In the genomic region with DNA sequence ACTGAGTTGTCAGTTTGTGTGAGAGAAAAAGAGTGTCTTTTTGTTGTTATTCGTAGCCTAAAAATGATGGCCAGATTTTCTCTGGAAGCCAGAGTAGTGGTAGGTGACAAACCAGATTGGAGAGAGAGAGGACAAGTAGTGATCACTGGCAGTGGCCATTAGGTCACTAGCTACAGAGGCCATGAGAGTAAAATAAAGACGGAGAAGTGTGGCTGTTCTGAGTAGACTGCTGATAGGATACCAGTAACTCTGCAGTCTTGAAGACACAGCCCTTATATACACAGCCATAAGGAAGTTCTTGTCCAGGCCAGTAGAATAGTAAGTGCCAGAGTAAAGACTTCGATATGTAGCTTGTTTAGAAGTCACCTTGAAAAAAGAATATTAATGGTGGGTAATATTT, we compare ENCODE assay signal across 23 cellular contexts. TPM values are rescaled to one million over a fixed set of nuclear protein-coding genes. Genes with fewer than 3 reads are reported as not detected.
DNase-seq lines count a peak whose midpoint lies in the region; ATAC-seq, FAIRE-seq and TF ChIP-seq lines count a peak whose summit lies in the region.
"Had no signal": no experiment of that assay in that cellular context is flagged by ENCODE, and none has a peak within 500 bp of the region (broad histone marks: within the 10 kb centered on the region; RNA-seq: fewer than 3 reads in every experiment).

No MANE protein-coding gene starts in this region.

- no peak overlapping the region for H2BK15ac ChIP-seq in mesenchymal stem cell (ENCODE audit: low read depth, poor library complexity, severe bottlenecking)

- WGBS in mesenchymal stem cell = 100% methylated on average over 3 of the region's 3 CpGs

- H3K27me3 ChIP-seq in left ventricle myocardium inferior (ENCODE audit: low read depth) = no peaks in the 10 kb centered on the region
- H3K27me3 ChIP-seq in mesenchymal stem cell (ENCODE audit: control insufficient read depth in 1 of 2, insufficient read depth in 1 of 2, low read length in 2 of 2) = no peaks in the 10 kb centered on the region
- H3K27me3 ChIP-seq in brain microvascular endothelial cell (replicated peaks) = no peaks in the 10 kb centered on the region
- H3K27me3 ChIP-seq in neural progenitor cell = no peaks in the 10 kb centered on the region
- H3K27me3 ChIP-seq: BE2C had no signal

- no peaks in the 10 kb centered on the region for H3K27me3 Mint-ChIP-seq in WTC11 (ENCODE audit: low read depth)
- H3K27me3 Mint-ChIP-seq in neural progenitor cell (ENCODE audit: insufficient read depth, low read depth) = peaks cover 2% of the 10 kb centered on the region
- H3K27me3 Mint-ChIP-seq: CD4-positive, CD25-positive, alpha-beta regulatory T cell; CD8-positive, alpha-beta memory T cell had no signal

- H3K9ac ChIP-seq in mesenchymal stem cell (ENCODE audit: low read length) = no peak overlapping the region
- H3K9ac ChIP-seq in neural progenitor cell = no peak overlapping the region

- H3K4me3 ChIP-seq in left ventricle myocardium inferior (no peak overlapping the region), mesenchymal stem cell (ENCODE audit: insufficient read depth in 1 of 2, low read depth in 1 of 2, low read length in 2 of 2) (no peak overlapping the region), brain microvascular endothelial cell (ENCODE audit: low read depth, low read length) (no peak overlapping the region), neural progenitor cell (no peak overlapping the region)
- H3K4me3 ChIP-seq: GM12878 had no signal

- H3K23ac ChIP-seq in mesenchymal stem cell (ENCODE audit: low read length in 2 of 2) = no peak overlapping the region

- H3K4ac ChIP-seq in mesenchymal stem cell (ENCODE audit: low read depth in 1 of 2, low read length in 2 of 2) = no peak overlapping the region

- H3K9me3 Mint-ChIP-seq in WTC11 = no peaks in the 10 kb centered on the region
- no peaks in the 10 kb centered on the region for H3K9me3 Mint-ChIP-seq in neural progenitor cell
- H3K9me3 Mint-ChIP-seq: CD4-positive, CD25-positive, alpha-beta regulatory T cell; CD8-positive, alpha-beta memory T cell; HFFc6 had no signal

- no peak overlapping the region for H2BK5ac ChIP-seq in mesenchymal stem cell (ENCODE audit: low read depth, low read length, poor library complexity, severe bottlenecking)

- peaks cover 11% of the 10 kb centered on the region for H3K36me3 ChIP-seq in left ventricle myocardium inferior
- H3K36me3 ChIP-seq in mesenchymal stem cell (ENCODE audit: control insufficient read depth in 1 of 2, insufficient read depth in 2 of 2, low read depth in 1 of 2, low read length in 2 of 2) = peaks cover 6 to 12% of the 10 kb centered on the region in 2 experiments
- H3K36me3 ChIP-seq in brain microvascular endothelial cell (replicated peaks) = no peaks in the 10 kb centered on the region
- peaks cover 6% of the 10 kb centered on the region for H3K36me3 ChIP-seq in neural progenitor cell

- H3K4me1 ChIP-seq in left ventricle myocardium inferior = peaks cover 41% of the 10 kb centered on the region
- H3K4me1 ChIP-seq in mesenchymal stem cell (ENCODE audit: control insufficient read depth, insufficient read depth, low read depth, low read length) = peaks cover 2% of the 10 kb centered on the region
- no peaks in the 10 kb centered on the region for H3K4me1 ChIP-seq in neural progenitor cell
- H3K4me1 ChIP-seq: BE2C had no signal

- H3K79me2 ChIP-seq in neural progenitor cell (ENCODE audit: low read depth) = peaks cover 91% of the 10 kb centered on the region

- ATAC-seq in WTC11 = no peak
- no peak for ATAC-seq in HG03159 (IDR thresholded peaks at IDR 0.05; ENCODE audit: unreplicated experiment)
- ATAC-seq: GM12878, HCT116 had no signal

- no peak overlapping the region for H2BK12ac ChIP-seq in mesenchymal stem cell (ENCODE audit: low read length in 2 of 2)

- H4K20me1 ChIP-seq in neural progenitor cell (ENCODE audit: low read depth) = peaks cover 9% of the 10 kb centered on the region

- H3K27ac Mint-ChIP-seq in WTC11 (peak overlapping the region; percentile 29), neural progenitor cell (no peak overlapping the region)
- H3K27ac Mint-ChIP-seq: CD4-positive, CD25-positive, alpha-beta regulatory T cell; HFFc6 had no signal

- H3K4me2 ChIP-seq in mesenchymal stem cell (ENCODE audit: low read length, poor library complexity, severe bottlenecking) (no peak overlapping the region), neural progenitor cell (no peak overlapping the region)

- H3K36me3 Mint-ChIP-seq in WTC11 (peaks cover 4% of the 10 kb centered on the region; the same call in 1 of the 2 replicates), neural progenitor cell (peaks cover 3% of the 10 kb centered on the region)

- H4K8ac ChIP-seq in mesenchymal stem cell (ENCODE audit: low read length) = no peak overlapping the region

- FAIRE-seq in GM18507 (lab: Jason Lieb, UNC) = peak; percentile 35
- FAIRE-seq: GM12878 had no signal

- intact Hi-C loops in left ventricle myocardium inferior (cut with micrococcal nuclease) = no loop called here

- H3K79me1 ChIP-seq in mesenchymal stem cell (replicated peaks; ENCODE audit: low read length, poor library complexity, severe bottlenecking) = peaks cover 14% of the 10 kb centered on the region

- CTCF ChIA-PET in WTC11 (lab: Charles Lee) = interaction anchor here (0.5 to 0.8 kb wide), 2 partner anchors 40 to 475 kb away, joined by 3 read pairs; no protein-coding TSS in a partner anchor

- no peak overlapping the region for H2BK120ac ChIP-seq in mesenchymal stem cell (ENCODE audit: low read depth, low read length)

- H4K91ac ChIP-seq in mesenchymal stem cell (ENCODE audit: low read length) = no peak overlapping the region

- H3K14ac ChIP-seq in mesenchymal stem cell (ENCODE audit: low read length in 2 of 2) = no peak overlapping the region

- H2AFZ ChIP-seq in mesenchymal stem cell (ENCODE audit: low read depth, low read length) = no peak overlapping the region
- H2AFZ ChIP-seq in neural progenitor cell (replicated peaks) = no peak overlapping the region

- DNase-seq in GM18507 (ENCODE audit: extremely low spot score, insufficient read length, low read depth) (no peak), WTC11 (ENCODE audit: low spot score) (no peak), left ventricle myocardium inferior (no peak), mesenchymal stem cell (peak; percentile 5), brain microvascular endothelial cell (no peak), neural progenitor cell (ENCODE audit: low spot score) (no peak)
- DNase-seq: ACHN; BE2C; C1 segment of cervical spinal cord; CD4-positive, CD25-positive, alpha-beta regulatory T cell; CD8-positive, alpha-beta memory T cell; COR-L47; DMS 273 treated with DMSO at 0.1 percent for 48 hours; DMS53; DND-41; EL; GOT3; H7; HFFc6 had no signal

- POLR2A ChIA-PET in WTC11 (lab: Charles Lee) = no interaction called here

- no peaks in the 10 kb centered on the region for H3F3A ChIP-seq in neural progenitor cell (ENCODE audit: low read depth)

- no peak overlapping the region for H2AK5ac ChIP-seq in mesenchymal stem cell (ENCODE audit: low read length, severe bottlenecking)

- H3K4me3 Mint-ChIP-seq in WTC11 (no peak overlapping the region), neural progenitor cell (no peak overlapping the region)
- H3K4me3 Mint-ChIP-seq: CD8-positive, alpha-beta memory T cell; HFFc6 had no signal

- TF ChIP-seq CTCF in WTC11 (IDR thresholded peaks at IDR 0.05) (no peak), left ventricle myocardium inferior (IDR thresholded peaks at IDR 0.05; ENCODE audit: borderline replicate concordance) (no peak), brain microvascular endothelial cell (IDR thresholded peaks at IDR 0.05; ENCODE audit: low read depth, low read length, missing control alignments) (no peak), neural progenitor cell (IDR thresholded peaks at IDR 0.05) (no peak)

- peak overlapping the region; percentile 51 for H3K27ac ChIP-seq in left ventricle myocardium inferior (replicated peaks)
- no peak overlapping the region for H3K27ac ChIP-seq in mesenchymal stem cell (ENCODE audit: low read length, poor library complexity, severe bottlenecking)
- H3K27ac ChIP-seq in brain microvascular endothelial cell = no peak overlapping the region
- H3K27ac ChIP-seq in neural progenitor cell = no peak overlapping the region

- no peaks in the 10 kb centered on the region for H3K9me3 ChIP-seq in left ventricle myocardium inferior (replicated peaks)
- H3K9me3 ChIP-seq in mesenchymal stem cell (ENCODE audit: control insufficient read depth, low read length) = no peaks in the 10 kb centered on the region
- H3K9me3 ChIP-seq in neural progenitor cell (ENCODE audit: low read depth) = no peaks in the 10 kb centered on the region
- H3K9me3 ChIP-seq: BE2C had no signal

- in situ Hi-C loops in brain microvascular endothelial cell (cut with HindIII; ENCODE audit: low pct_ligation_motif_present, low sequenced_read_pairs) = no loop called here

- H3K18ac ChIP-seq in mesenchymal stem cell (ENCODE audit: low read depth in 1 of 2, low read length in 2 of 2) = no peak overlapping the region

- H3K4me1 Mint-ChIP-seq in WTC11 (no peaks in the 10 kb centered on the region), neural progenitor cell (no peaks in the 10 kb centered on the region)

TF ChIP-seq in WTC11, 78 proteins besides CTCF, POLR2A, EP300 and RAD21 (continues in another document):
- TF ChIP-seq ETV6 (CRISPR knock-in tag; IDR thresholded peaks at IDR 0.05) (no peak), ZNF416 (CRISPR knock-in tag; IDR thresholded peaks at IDR 0.05) (no peak), NFE2L1 (CRISPR knock-in tag; IDR thresholded peaks at IDR 0.05) (no peak), NFATC4 (CRISPR knock-in tag; IDR thresholded peaks at IDR 0.05) (no peak), OVOL2 (CRISPR knock-in tag; IDR thresholded peaks at IDR 0.05; ENCODE audit: borderline replicate concordance) (no peak), ESRRA (CRISPR knock-in tag; IDR thresholded peaks at IDR 0.05; ENCODE audit: borderline replicate concordance) (no peak), TEAD4 (CRISPR knock-in tag; IDR thresholded peaks at IDR 0.05) (no peak), SMAD4 (CRISPR knock-in tag; IDR thresholded peaks at IDR 0.05) (no peak)
- TF ChIP-seq, protein P1, sequence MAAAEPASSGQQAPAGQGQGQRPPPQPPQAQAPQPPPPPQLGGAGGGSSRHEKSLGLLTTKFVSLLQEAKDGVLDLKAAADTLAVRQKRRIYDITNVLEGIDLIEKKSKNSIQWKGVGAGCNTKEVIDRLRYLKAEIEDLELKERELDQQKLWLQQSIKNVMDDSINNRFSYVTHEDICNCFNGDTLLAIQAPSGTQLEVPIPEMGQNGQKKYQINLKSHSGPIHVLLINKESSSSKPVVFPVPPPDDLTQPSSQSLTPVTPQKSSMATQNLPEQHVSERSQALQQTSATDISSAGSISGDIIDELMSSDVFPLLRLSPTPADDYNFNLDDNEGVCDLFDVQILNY (CRISPR knock-in tag; IDR thresholded peaks at IDR 0.05) = no peak

RNA-seq across cellular contexts. Expression of a gene that starts 7.7 kb away (rescaled TPM):
- 66.0 to 72.2 TPM (median 70.1 TPM) in 3 replicates for total RNA-seq in WTC11 (2021)
- total RNA-seq in left ventricle myocardium inferior = 80.4 TPM
- 34.9 TPM for polyA plus RNA-seq in mesenchymal stem cell (2013, experiment 1 of 2)
- 35.7 TPM for polyA plus RNA-seq in mesenchymal stem cell (2013, experiment 2 of 2)
- total RNA-seq in neural progenitor cell (ENCODE audit: low replicate concordance) = 83.9 and 113 TPM in 2 replicates

RNA-seq across cellular contexts. Expression of a gene that starts 16.5 kb away (rescaled TPM):
- total RNA-seq in WTC11 (2021) (0.09 to 0.31 TPM (median 0.14 TPM) in 3 replicates), left ventricle myocardium inferior (0.19 TPM), neural progenitor cell (ENCODE audit: low replicate concordance) (0.06 and 0.17 TPM in 2 replicates)
- 0.03 TPM for polyA plus RNA-seq in mesenchymal stem cell (2013, experiment 1 of 2)
- polyA plus RNA-seq in mesenchymal stem cell (2013, experiment 2 of 2) = under 0.01 TPM
- total RNA-seq: G401 had no signal
- polyA plus RNA-seq: CD8-positive, alpha-beta memory T cell had no signal
